Comparison of ENCODE assay signal across 8 cellular contexts in genomic region chr1:198156111-198156744, GRCh38. TPM values are rescaled to one million over a fixed set of nuclear protein-coding genes. Genes with fewer than 3 reads are reported as not detected.
DNase-seq lines count a peak whose midpoint lies in the region; TF ChIP-seq lines count a peak whose summit lies in the region.

No MANE protein-coding gene starts in this region.

- H3K79me2 ChIP-seq in GM23248 (ENCODE audit: insufficient read depth): peaks cover 48% of the 10 kb centered on the region

- in situ Hi-C loops in GM23248 (cut with MboI): loop anchor here (10.0 to 25.0 kb wide), 2 partner anchors 71 to 531 kb away; no protein-coding TSS in a partner anchor

- H3K27ac ChIP-seq in GM23248 (peak overlapping the region; percentile 74), vagina (peak overlapping the region; percentile 99)

- H3K9me3 Mint-ChIP-seq in activated naive CD4-positive, alpha-beta T cell treated with anti-CD3 and anti-CD28 coated beads, Interleukin-2, amount 50 U/mL, for 24 hours: no peaks in the 10 kb centered on the region
- peaks cover 8% of the 10 kb centered on the region for H3K9me3 Mint-ChIP-seq in glutamatergic neuron (ENCODE audit: unreplicated experiment)

- peaks cover 67% of the 10 kb centered on the region for H3F3A ChIP-seq in GM23248 (ENCODE audit: insufficient read depth)

- peak overlapping the region; percentile 91 for H3K4me3 Mint-ChIP-seq in activated naive CD4-positive, alpha-beta T cell treated with anti-CD3 and anti-CD28 coated beads, Interleukin-2, amount 50 U/mL, for 24 hours
- H3K4me3 Mint-ChIP-seq in glutamatergic neuron (ENCODE audit: unreplicated experiment): peak overlapping the region; percentile 91

- peaks cover 6% of the 10 kb centered on the region; the same call in 1 of the 2 replicates for H3K36me3 ChIP-seq in GM23248 (ENCODE audit: low read depth)
- H3K36me3 ChIP-seq in vagina: no peaks in the 10 kb centered on the region

- H3K27ac Mint-ChIP-seq in activated naive CD4-positive, alpha-beta T cell treated with anti-CD3 and anti-CD28 coated beads, Interleukin-2, amount 50 U/mL, for 24 hours: peak overlapping the region; percentile 76
- peak overlapping the region; percentile 43 for H3K27ac Mint-ChIP-seq in glutamatergic neuron (ENCODE audit: unreplicated experiment)

- H3K9ac ChIP-seq in GM23248: peak overlapping the region; percentile 85

- H3K27me3 Mint-ChIP-seq in activated naive CD4-positive, alpha-beta T cell treated with anti-CD3 and anti-CD28 coated beads, Interleukin-2, amount 50 U/mL, for 24 hours: no peaks in the 10 kb centered on the region
- H3K27me3 Mint-ChIP-seq in glutamatergic neuron (ENCODE audit: unreplicated experiment): no peaks in the 10 kb centered on the region

- H3K9me3 ChIP-seq in GM23248 (ENCODE audit: low read depth) (no peaks in the 10 kb centered on the region), vagina (no peaks in the 10 kb centered on the region)

- peak; percentile 74 for DNase-seq in Daoy (ENCODE audit: low read depth)
- peak; percentile 86 for DNase-seq in GM23248
- peak; percentile 58 for DNase-seq in LNCaP clone FGC (ENCODE audit: low read depth)
- peak; percentile 67 for DNase-seq in SK-N-DZ (ENCODE audit: low spot score)
- peak; percentile 71 for DNase-seq in glutamatergic neuron
- DNase-seq in pons (ENCODE audit: low spot score): peak; percentile 71
- DNase-seq in vagina (ENCODE audit: extremely low spot score in 2 of 2): no peak

- H3K27me3 ChIP-seq in GM23248 (replicated peaks; ENCODE audit: insufficient read depth): no peaks in the 10 kb centered on the region
- H3K27me3 ChIP-seq in vagina: no peaks in the 10 kb centered on the region

- WGBS in GM23248 (ENCODE audit: low coverage in 1 of 2, low lambda C conversion rate in 2 of 2, missing lambda C conversion rate in 2 of 2), 2 experiments: 1 to 2% methylated on average over 13 of the region's 13 CpGs

- H3K36me3 Mint-ChIP-seq in activated naive CD4-positive, alpha-beta T cell treated with anti-CD3 and anti-CD28 coated beads, Interleukin-2, amount 50 U/mL, for 24 hours: peaks cover 2% of the 10 kb centered on the region
- H3K36me3 Mint-ChIP-seq in glutamatergic neuron (ENCODE audit: unreplicated experiment): no peaks in the 10 kb centered on the region

- H3K4me3 ChIP-seq in GM23248 (peak overlapping the region; percentile 88), LNCaP clone FGC (ENCODE audit: low read depth, low read length) (peak overlapping the region; percentile 82), vagina (peak overlapping the region; percentile 84 to 93)

- H3K4me1 ChIP-seq in GM23248 (ENCODE audit: insufficient read depth) (peaks cover 49% of the 10 kb centered on the region), vagina (peaks cover 29% of the 10 kb centered on the region)

- TF ChIP-seq POLR2A in vagina (IDR thresholded peaks at IDR 0.05): no peak

- H4K20me1 ChIP-seq in GM23248 (ENCODE audit: insufficient read depth): peaks cover 18% of the 10 kb centered on the region; the same call in 1 of the 2 replicates

- peaks cover 30% of the 10 kb centered on the region for H3K4me1 Mint-ChIP-seq in activated naive CD4-positive, alpha-beta T cell treated with anti-CD3 and anti-CD28 coated beads, Interleukin-2, amount 50 U/mL, for 24 hours
- H3K4me1 Mint-ChIP-seq in glutamatergic neuron (ENCODE audit: low read depth, unreplicated experiment): peaks cover 12% of the 10 kb centered on the region

- TF ChIP-seq CTCF in LNCaP clone FGC (IDR thresholded peaks at IDR 0.05; ENCODE audit: control insufficient read depth, extremely low read depth, insufficient read depth): peak; percentile 86
- TF ChIP-seq CTCF in glutamatergic neuron (IDR thresholded peaks at IDR 0.05; ENCODE audit: partially characterized antibody, unreplicated experiment): peak; percentile 84
- TF ChIP-seq CTCF in vagina (IDR thresholded peaks at IDR 0.05): peak; percentile 26 to 61 (median 33)

- intact Hi-C loops in vagina (cut with DNase I): no loop called here

- H2AFZ ChIP-seq in GM23248: peak overlapping the region; percentile 89

- no peaks in the 10 kb centered on the region for H3K9me2 ChIP-seq in GM23248 (ENCODE audit: insufficient read depth)

- peak overlapping the region; percentile 91 for H3K4me2 ChIP-seq in GM23248 (ENCODE audit: unreplicated experiment)

RNA-seq across cellular contexts. Expression of gene NEK7, which starts 0.6 kb away (rescaled TPM):
- 46.1 and 59.3 TPM in 2 replicates for total RNA-seq in Daoy (2014; rRNA removed; shearing (Covaris generic))
- total RNA-seq in GM23248 (2014; rRNA removed; shearing (Covaris generic)): 1,026 and 1,186 TPM in 2 replicates
- polyA plus RNA-seq in GM23248 (2016; fragmentation: Nextera tagmentation; extraction: Ambion mirVana): 693 and 700 TPM in 2 replicates
- 39.8 and 45.4 TPM in 2 replicates for polyA plus RNA-seq in SK-N-DZ (2014; cell fraction: cytosol; rRNA removed)
- polyA plus RNA-seq in SK-N-DZ (2014; cell fraction: nucleus; rRNA removed): 32.5 and 37.3 TPM in 2 replicates
- total RNA-seq in glutamatergic neuron (ENCODE audit: unreplicated experiment): 11.5 TPM
- 99.4 TPM for total RNA-seq in vagina

Comparison
In these comparisons a context has a peak if more than half of its experiments do, and no peak if none do; other contexts are left out.
1. DNase-seq: peak in Daoy (single experiment), GM23248 (single experiment), LNCaP clone FGC (single experiment), SK-N-DZ (single experiment), glutamatergic neuron (single experiment) and pons (single experiment); none in vagina (0 of 2).
2. CTCF ChIP-seq: peak in every context shown above with its lines; median percentile 86 in LNCaP clone FGC; 84 in glutamatergic neuron; 33 in vagina.
3. RNA of gene NEK7, which starts 0.6 kb away (total RNA-seq): 1,026 to 1,186 TPM in GM23248; 99.4 TPM in vagina (single experiment), 46.1 to 59.3 TPM in Daoy and 11.5 TPM in glutamatergic neuron (single experiment); every median in the first group is over 10 times any median in the second.
4. Peak in every context shown above with its lines, with median percentiles within 50 percentile points of each other: H3K4me3 ChIP-seq.